ENCODE assay signal across 22 cellular contexts in genomic region chr18:37405772-37406171, GRCh38.
"Had no signal": no experiment of that assay in that cellular context is flagged by ENCODE, and none has a peak within 500 bp of the region (broad histone marks: within the 10 kb centered on the region; RNA-seq: fewer than 3 reads in every experiment).

No MANE protein-coding gene starts in this region.

- H3K4me3 Mint-ChIP-seq: dendritic cell treated with granulocyte-macrophage colony-stimulating factor and Interleukin-4, amounts not matched to agents 40 ng/mL and 50 ng/mL, for 4 days; effector memory CD8-positive, alpha-beta T cell; endodermal cell; mesothelial cell of epicardium had no signal

- H3K9me3 ChIP-seq: colonic mucosa, esophagus squamous epithelium, gastrocnemius medialis, heart right ventricle, left lung, lower lobe of right lung, mucosa of descending colon had no signal

- H3K27me3 Mint-ChIP-seq: dendritic cell treated with granulocyte-macrophage colony-stimulating factor and Interleukin-4, amounts not matched to agents 40 ng/mL and 50 ng/mL, for 4 days; effector memory CD8-positive, alpha-beta T cell had no signal

- DNase-seq: colonic mucosa; cortex of kidney; effector CD8-positive, alpha-beta T cell; effector memory CD8-positive, alpha-beta T cell; endodermal cell; erythroblast; esophagus squamous epithelium; foreskin fibroblast; foreskin melanocyte; gastrocnemius medialis; glutamatergic neuron; heart right ventricle; hippocampal formation; left cardiac atrium; left lung; left ventricle myocardium superior; lower lobe of right lung; mesenchymal stem cell; mucosa of descending colon had no signal

- H3K4me1 Mint-ChIP-seq: endodermal cell had no signal

- H3K27ac Mint-ChIP-seq: dendritic cell treated with granulocyte-macrophage colony-stimulating factor and Interleukin-4, amounts not matched to agents 40 ng/mL and 50 ng/mL, for 4 days; effector memory CD8-positive, alpha-beta T cell; endodermal cell had no signal

- H3K36me3 ChIP-seq: colonic mucosa, esophagus squamous epithelium, gastrocnemius medialis, heart right ventricle, left lung, lower lobe of right lung had no signal

- H3K27ac ChIP-seq: colonic mucosa, epithelial cell of prostate, esophagus squamous epithelium, gastrocnemius medialis, heart right ventricle, left lung, lower lobe of right lung had no signal

- H3K9me3 Mint-ChIP-seq: dendritic cell treated with granulocyte-macrophage colony-stimulating factor and Interleukin-4, amounts not matched to agents 40 ng/mL and 50 ng/mL, for 4 days; effector memory CD8-positive, alpha-beta T cell; endodermal cell; mesothelial cell of epicardium had no signal

- H3K36me3 Mint-ChIP-seq: mesothelial cell of epicardium had no signal
